Comparison of ENCODE assay signal across 1 cellular context in the genomic region with DNA sequence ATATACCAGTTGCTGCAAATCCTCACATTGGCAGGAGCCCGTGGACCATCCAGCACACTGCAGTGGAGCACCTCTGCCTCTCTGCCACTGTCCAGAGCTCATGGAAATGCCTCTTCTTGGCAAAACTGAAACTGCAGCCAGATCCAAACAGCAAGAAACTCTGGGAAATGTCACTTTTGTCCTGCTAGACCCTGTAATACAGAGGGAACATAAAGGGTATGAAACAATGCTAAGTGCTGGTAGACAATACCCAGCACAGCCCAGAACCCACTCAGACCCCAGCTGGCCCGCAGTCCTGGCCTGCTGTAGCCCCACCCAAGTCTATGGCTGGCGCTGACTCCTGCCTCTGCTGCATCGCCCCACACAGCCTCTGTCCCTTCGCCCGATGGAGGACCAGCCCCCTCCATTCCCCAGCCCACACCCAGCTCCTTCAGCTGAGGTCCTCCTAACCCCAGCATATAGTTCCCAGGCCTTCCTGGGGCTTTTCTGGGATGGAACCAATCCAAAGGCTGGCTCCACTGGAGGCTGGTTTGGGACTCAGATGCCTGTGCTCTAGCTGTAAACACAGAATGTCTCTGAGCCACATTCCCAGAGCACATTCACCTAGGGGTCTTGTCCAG.
TF ChIP-seq lines count a peak whose summit lies in the region.

No MANE protein-coding gene starts in this region.

TF ChIP-seq in GM23338, 12 proteins besides CTCF, POLR2A, EP300 and RAD21 (continued from another document):
- TF ChIP-seq NANOG (IDR thresholded peaks at IDR 0.05; ENCODE audit: borderline replicate concordance) = no peak
- TF ChIP-seq, protein P1, sequence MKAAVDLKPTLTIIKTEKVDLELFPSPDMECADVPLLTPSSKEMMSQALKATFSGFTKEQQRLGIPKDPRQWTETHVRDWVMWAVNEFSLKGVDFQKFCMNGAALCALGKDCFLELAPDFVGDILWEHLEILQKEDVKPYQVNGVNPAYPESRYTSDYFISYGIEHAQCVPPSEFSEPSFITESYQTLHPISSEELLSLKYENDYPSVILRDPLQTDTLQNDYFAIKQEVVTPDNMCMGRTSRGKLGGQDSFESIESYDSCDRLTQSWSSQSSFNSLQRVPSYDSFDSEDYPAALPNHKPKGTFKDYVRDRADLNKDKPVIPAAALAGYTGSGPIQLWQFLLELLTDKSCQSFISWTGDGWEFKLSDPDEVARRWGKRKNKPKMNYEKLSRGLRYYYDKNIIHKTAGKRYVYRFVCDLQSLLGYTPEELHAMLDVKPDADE (IDR thresholded peaks at IDR 0.05) = no peak
